In the genomic region with DNA sequence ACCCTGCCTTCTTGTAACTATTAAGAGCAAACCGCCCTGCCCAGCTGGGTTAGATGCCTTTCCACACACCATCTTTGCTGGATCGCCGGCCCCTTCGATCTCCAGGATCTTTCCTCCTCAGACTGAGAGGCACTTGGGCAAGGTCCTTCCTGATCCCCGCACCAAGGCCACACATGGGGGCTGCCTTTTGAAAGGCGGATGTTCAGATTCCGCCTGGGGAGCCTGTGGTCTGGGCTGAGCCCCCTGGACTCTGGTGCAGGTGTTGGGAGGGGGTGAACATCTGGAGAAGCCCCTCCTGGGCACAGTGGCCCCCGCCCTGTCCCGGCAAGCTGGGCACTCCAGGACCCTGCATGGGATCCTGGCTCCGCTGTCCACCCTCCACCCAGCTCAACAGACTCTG, we compare ENCODE assay signal across 31 cellular contexts.
"Had no signal": no experiment of that assay in that cellular context is flagged by ENCODE, and none has a peak within 500 bp of the region (broad histone marks: within the 10 kb centered on the region; RNA-seq: fewer than 3 reads in every experiment).

No MANE protein-coding gene starts in this region.

- H3K36me3 Mint-ChIP-seq: activated naive CD4-positive, alpha-beta T cell treated with anti-CD3 and anti-CD28 coated beads, Interleukin-2, amount 50 U/mL, for 72 hours had no signal

- H3K9me3 Mint-ChIP-seq: activated CD4-positive, alpha-beta T cell treated with anti-CD3 and anti-CD28 coated beads, Interleukin-2, amount 10 ng/mL, durations not matched to agents 7 days and 5 days; activated naive CD4-positive, alpha-beta T cell treated with anti-CD3 and anti-CD28 coated beads, Interleukin-2, amount 50 U/mL, for 72 hours; activated T-cell treated with anti-CD3 and anti-CD28 coated beads, Interleukin-2, amount 50 U/mL, for 4 hours; activated T-helper 1 cell treated with anti-CD3 and anti-CD28 coated beads, Interleukin-12 subunit alpha, Interleukin-12 subunit beta, Interleukin-2, Interleukin-4 antibody, amounts not matched to agents 30 ng/mL and 10 ng/mL and 1 ng/mL, durations not matched to agents 14 hours and 24 hours and 36 hours; T-helper 1 cell treated with Interleukin-12 subunit alpha and Interleukin-12 subunit beta and Interleukin-4 antibody, amounts not matched to agents 30 μg/mL and 1 μg/mL, for 36 hours; T-helper 2 cell treated with Interferon-gamma antibody and Interleukin-4, amounts not matched to agents 5 μg/mL and 100 μg/mL, for 36 hours had no signal

- H3K9me3 ChIP-seq: MG63, SJSA1, SK-N-SH had no signal

- H3K4me1 Mint-ChIP-seq: activated CD4-positive, alpha-beta T cell treated with anti-CD3 and anti-CD28 coated beads, Interleukin-2, amount 10 ng/mL, durations not matched to agents 7 days and 5 days had no signal

- H3K36me3 ChIP-seq: brain microvascular endothelial cell, MG63, SJSA1 had no signal

- H3K9ac ChIP-seq: SK-N-SH had no signal

- H3K4me3 Mint-ChIP-seq: activated CD4-positive, alpha-beta memory T cell treated with anti-CD3 and anti-CD28 coated beads for 36 hours; activated CD4-positive, alpha-beta T cell treated with anti-CD3 and anti-CD28 coated beads, Interleukin-2, amount 10 ng/mL, durations not matched to agents 7 days and 5 days; activated naive CD4-positive, alpha-beta T cell treated with anti-CD3 and anti-CD28 coated beads for 36 hours; activated T-cell treated with anti-CD3 and anti-CD28 coated beads, Interleukin-2, amount 50 U/mL, for 4 hours; activated T-helper 1 cell treated with anti-CD3 and anti-CD28 coated beads, Interleukin-12 subunit alpha, Interleukin-12 subunit beta, Interleukin-2, Interleukin-4 antibody, amounts not matched to agents 30 ng/mL and 10 ng/mL and 1 ng/mL, durations not matched to agents 14 hours and 24 hours and 36 hours; T-helper 1 cell treated with Interleukin-12 subunit alpha and Interleukin-12 subunit beta and Interleukin-4 antibody, amounts not matched to agents 30 μg/mL and 1 μg/mL, for 36 hours; T-helper 2 cell treated with Interferon-gamma antibody and Interleukin-4, amounts not matched to agents 5 μg/mL and 100 μg/mL, for 36 hours had no signal

- H3K9me2 ChIP-seq: SK-N-SH had no signal

- DNase-seq: activated CD4-positive, alpha-beta memory T cell treated with anti-CD3 and anti-CD28 coated beads for 36 hours; activated CD4-positive, alpha-beta T cell treated with anti-CD3 and anti-CD28 coated beads, Interleukin-2, amount 10 ng/mL, durations not matched to agents 7 days and 5 days; activated CD8-positive, alpha-beta memory T cell treated with anti-CD3 and anti-CD28 coated beads, Interleukin-2, amount 50 U/mL, for 4 hours; activated gamma-delta T cell treated with Interleukin-2 at 50 U/mL for 16 hours; activated naive CD4-positive, alpha-beta T cell treated with anti-CD3 and anti-CD28 coated beads for 36 hours; activated T-cell treated with anti-CD3 and anti-CD28 coated beads for 4 hours; activated T-cell treated with anti-CD3 and anti-CD28 coated beads, Interleukin-2, amount 50 U/mL, for 4 hours; amniotic stem cell; brain microvascular endothelial cell; Kasumi-1; KG1; MG63; MV-4-11; NCI-H1092; NCI-H1436 treated with DMSO at 0.1 percent for 48 hours; NCI-H1694 treated with DMSO at 0.1 percent for 48 hours; NCI-H2029; NCI-H2107; NCI-H2171; NCI-H510A; NCI-H526; NCI-H748 treated with DMSO at 0.1 percent for 48 hours; NK-92 treated with Interleukin-12 subunit alpha and Interleukin-12 subunit beta, amount 100 ng/mL, for 24 hours; OCI-M1; SHP77 treated with DMSO at 0.1 percent for 48 hours; SK-N-SH had no signal

- ATAC-seq: activated naive CD4-positive, alpha-beta T cell treated with anti-CD3 and anti-CD28 coated beads, Interleukin-2, amount 50 U/mL, for 72 hours; activated T-cell treated with anti-CD3 and anti-CD28 coated beads, Interleukin-2, amount 50 U/mL, for 4 hours had no signal

- H3K4me1 ChIP-seq: SJSA1 had no signal

- H3K27ac ChIP-seq: brain microvascular endothelial cell, SJSA1 had no signal

- H3K4me2 ChIP-seq: SK-N-SH had no signal

- H3K27me3 Mint-ChIP-seq: activated CD4-positive, alpha-beta memory T cell treated with anti-CD3 and anti-CD28 coated beads for 36 hours had no signal

- H3K27ac Mint-ChIP-seq: activated CD4-positive, alpha-beta memory T cell treated with anti-CD3 and anti-CD28 coated beads for 36 hours; activated CD4-positive, alpha-beta T cell treated with anti-CD3 and anti-CD28 coated beads, Interleukin-2, amount 10 ng/mL, durations not matched to agents 7 days and 5 days; activated naive CD4-positive, alpha-beta T cell treated with anti-CD3 and anti-CD28 coated beads for 36 hours; activated naive CD4-positive, alpha-beta T cell treated with anti-CD3 and anti-CD28 coated beads, Interleukin-2, amount 50 U/mL, for 72 hours; activated T-helper 1 cell treated with anti-CD3 and anti-CD28 coated beads, Interleukin-12 subunit alpha, Interleukin-12 subunit beta, Interleukin-2, Interleukin-4 antibody, amounts not matched to agents 30 ng/mL and 10 ng/mL and 1 ng/mL, durations not matched to agents 14 hours and 24 hours and 36 hours; T-helper 1 cell treated with Interleukin-12 subunit alpha and Interleukin-12 subunit beta and Interleukin-4 antibody, amounts not matched to agents 30 μg/mL and 1 μg/mL, for 36 hours; T-helper 2 cell treated with Interferon-gamma antibody and Interleukin-4, amounts not matched to agents 5 μg/mL and 100 μg/mL, for 36 hours had no signal

- H3K4me3 ChIP-seq: MG63, SJSA1 had no signal

- H3K27me3 ChIP-seq: brain microvascular endothelial cell, MG63 had no signal
